31 cellular contexts compared by ENCODE assay signal in genomic region chr6:149995971-149996370, GRCh38. TPM values are rescaled to one million over a fixed set of nuclear protein-coding genes. Genes with fewer than 3 reads are reported as not detected.
"Had no signal": no experiment of that assay in that cellular context is flagged by ENCODE, and none has a peak within 500 bp of the region (broad histone marks: within the 10 kb centered on the region; RNA-seq: fewer than 3 reads in every experiment).

No MANE protein-coding gene starts in this region.

- H3K4me1 ChIP-seq: foreskin keratinocyte, parathyroid adenoma had no signal

- H3K27ac Mint-ChIP-seq: endodermal cell; mesothelial cell of epicardium; naive thymus-derived CD8-positive, alpha-beta T cell; nephron progenitor cell; progenitor cell of endocrine pancreas; stimulated activated effector memory CD8-positive, alpha-beta T cell treated with anti-CD3 and anti-CD28 coated beads, Interleukin-12 subunit alpha, Interleukin-12 subunit beta, amount 100 ng/mL, for 72 hours had no signal

- H3K9me3 Mint-ChIP-seq: endodermal cell; mesothelial cell of epicardium; naive thymus-derived CD8-positive, alpha-beta T cell; stimulated activated effector memory CD8-positive, alpha-beta T cell treated with anti-CD3 and anti-CD28 coated beads, Interleukin-12 subunit alpha, Interleukin-12 subunit beta, amount 100 ng/mL, for 72 hours had no signal

- H3K4me3 Mint-ChIP-seq: endodermal cell; mesothelial cell of epicardium; naive thymus-derived CD8-positive, alpha-beta T cell; nephron progenitor cell; stimulated activated effector memory CD8-positive, alpha-beta T cell treated with anti-CD3 and anti-CD28 coated beads, Interleukin-12 subunit alpha, Interleukin-12 subunit beta, amount 100 ng/mL, for 72 hours had no signal

- H3K27ac ChIP-seq: epithelial cell of prostate, foreskin keratinocyte, gastroesophageal sphincter, heart left ventricle, hepatocyte, left lung, parathyroid adenoma, stomach, thyroid gland, vagina had no signal

- H3K36me3 ChIP-seq: gastroesophageal sphincter, heart left ventricle, left lung, stomach, thyroid gland, vagina had no signal

- H3K4me3 ChIP-seq: gastroesophageal sphincter, heart left ventricle, hepatocyte, left lung, mucosa of descending colon, stomach, thyroid gland, vagina had no signal

- H3K9me3 ChIP-seq: gastroesophageal sphincter, heart left ventricle, left lung, mucosa of descending colon, stomach, thyroid gland, vagina had no signal

- DNase-seq: effector CD8-positive, alpha-beta T cell; endodermal cell; foreskin keratinocyte; heart left ventricle; left cardiac atrium; left lung; mesenchymal stem cell; mucosa of descending colon; naive thymus-derived CD8-positive, alpha-beta T cell; nephron progenitor cell; occipital lobe; stimulated activated CD4-positive, alpha-beta T cell treated with anti-CD3 and anti-CD28 coated beads, Interleukin-2, amount 100 ng/mL, for 24 hours; stimulated activated CD4-positive, alpha-beta T cell treated with anti-CD3 and anti-CD28 coated beads, Interleukin-4, amount 100 ng/mL, for 24 hours; stimulated activated naive CD4-positive, alpha-beta T cell treated with Interleukin-2 at 50 U/mL for 16 hours; stomach; thyroid gland; trophoblast cell had no signal

- H3K36me3 Mint-ChIP-seq: mesothelial cell of epicardium; naive thymus-derived CD8-positive, alpha-beta T cell; stimulated activated effector memory CD8-positive, alpha-beta T cell treated with anti-CD3 and anti-CD28 coated beads, Interleukin-12 subunit alpha, Interleukin-12 subunit beta, amount 100 ng/mL, for 72 hours had no signal

RNA-seq across cellular contexts. Expression of gene RAET1L, which starts 29.4 kb away (rescaled TPM):
- total RNA-seq: endodermal cell; fibroblast of lung; heart left ventricle; hepatocyte; left cardiac atrium; lung microvascular endothelial cell; mesothelial cell of epicardium; mucosa of descending colon; naive thymus-derived CD8-positive, alpha-beta T cell; progenitor cell of endocrine pancreas; sciatic nerve; skeletal muscle tissue; stomach; subcutaneous adipose tissue; thyroid gland; ureter had no signal
- polyA plus RNA-seq: fibroblast of lung; heart left ventricle; hepatocyte; naive thymus-derived CD8-positive, alpha-beta T cell had no signal

RNA-seq across cellular contexts. Expression of gene ULBP1, which starts 32.2 kb away (rescaled TPM):
- total RNA-seq: mucosa of descending colon, sciatic nerve, skeletal muscle tissue, vagina had no signal
- polyA plus RNA-seq: naive thymus-derived CD8-positive, alpha-beta T cell had no signal

RNA-seq across cellular contexts. Expression of gene ULBP2, which starts 54.2 kb away (rescaled TPM):
- total RNA-seq: naive thymus-derived CD8-positive, alpha-beta T cell; progenitor cell of endocrine pancreas; skeletal muscle tissue; vagina had no signal
